21 cellular contexts compared by ENCODE assay signal in the genomic region with DNA sequence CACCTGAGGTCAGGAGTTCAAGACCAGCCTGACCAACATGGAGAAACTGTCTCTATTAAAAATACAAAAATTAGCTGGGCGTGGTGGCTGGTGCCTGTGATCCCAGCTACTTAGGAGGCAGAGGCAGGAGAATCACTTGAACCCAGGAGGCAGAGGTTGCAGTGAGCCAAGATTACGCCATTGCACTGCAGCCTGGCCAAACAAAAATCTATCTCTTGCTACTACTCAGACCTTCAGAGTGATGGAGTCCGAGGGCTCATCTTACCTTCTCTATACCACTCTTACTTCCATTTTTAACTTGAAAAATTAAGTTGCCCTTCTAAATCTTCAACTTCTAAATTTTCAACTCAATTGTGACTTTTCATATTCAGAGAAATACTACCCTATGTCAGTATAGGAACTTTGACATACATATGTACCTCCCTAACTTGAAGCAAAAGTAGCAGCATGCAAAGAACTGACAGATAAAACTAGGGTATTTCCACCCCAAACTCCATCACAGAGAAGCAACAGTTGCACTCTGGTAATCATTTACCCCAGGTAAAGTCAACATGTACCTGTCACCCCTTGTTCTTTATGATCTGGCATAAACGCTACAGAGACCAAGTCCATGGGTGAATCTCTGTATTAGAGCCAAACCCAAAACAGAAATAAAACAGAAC. TPM values are rescaled to one million over a fixed set of nuclear protein-coding genes. Genes with fewer than 3 reads are reported as not detected.
DNase-seq lines count a peak whose midpoint lies in the region; ATAC-seq, FAIRE-seq and TF ChIP-seq lines count a peak whose summit lies in the region.
"Had no signal": no experiment of that assay in that cellular context is flagged by ENCODE, and none has a peak within 500 bp of the region (broad histone marks: within the 10 kb centered on the region; RNA-seq: fewer than 3 reads in every experiment).

No MANE protein-coding gene starts in this region.

- peaks cover 44% of the 10 kb centered on the region for H3K4me1 Mint-ChIP-seq in activated CD8-positive, alpha-beta T cell treated with anti-CD3 and anti-CD28 coated beads for 36 hours (ENCODE audit: low read depth)

- no peak for TF ChIP-seq CTCF in neutrophil (IDR thresholded peaks at IDR 0.05)
- TF ChIP-seq CTCF in activated CD8-positive, alpha-beta T cell treated with anti-CD3 and anti-CD28 coated beads for 36 hours (IDR thresholded peaks at IDR 0.05): no peak

- TF ChIP-seq POLR2A in GM12891 (IDR thresholded peaks at IDR 0.05; ENCODE audit: low read depth, low read length): peak; percentile 56

- POLR2A ChIA-PET in activated CD8-positive, alpha-beta T cell treated with anti-CD3 and anti-CD28 coated beads for 36 hours (lab: Charles Lee): no interaction called here

- ATAC-seq in esophagus mucosa (peak; percentile 3), GM18502 (IDR thresholded peaks at IDR 0.05; ENCODE audit: poor library complexity, unreplicated experiment) (no peak)
- no peak for ATAC-seq in activated CD8-positive, alpha-beta T cell treated with anti-CD3 and anti-CD28 coated beads for 36 hours
- ATAC-seq: activated T-helper 17 cell treated with anti-CD3 and anti-CD28 coated beads, Interleukin-2, amount 50 U/mL, for 72 hours had no signal

- peaks cover 48% of the 10 kb centered on the region for H3K36me3 Mint-ChIP-seq in activated CD8-positive, alpha-beta T cell treated with anti-CD3 and anti-CD28 coated beads for 36 hours (ENCODE audit: low read depth)

- no peak overlapping the region for H3K4me3 ChIP-seq in neutrophil (ENCODE audit: low read depth in 1 of 2, low read length in 1 of 2)
- H3K4me3 ChIP-seq: skin epidermis had no signal

- no peaks in the 10 kb centered on the region for H3K9me3 Mint-ChIP-seq in activated CD8-positive, alpha-beta T cell treated with anti-CD3 and anti-CD28 coated beads for 36 hours
- H3K9me3 Mint-ChIP-seq: activated T-helper 17 cell treated with anti-CD3 and anti-CD28 coated beads, Interleukin-2, amount 50 U/mL, for 72 hours; endodermal cell had no signal

- no peaks in the 10 kb centered on the region for H3K9me3 ChIP-seq in neutrophil

- peak overlapping the region; percentile 10 for H3K27ac ChIP-seq in neutrophil
- H3K27ac ChIP-seq: parathyroid adenoma, RWPE1, skin epidermis had no signal

- CTCF ChIA-PET in activated CD8-positive, alpha-beta T cell treated with anti-CD3 and anti-CD28 coated beads for 36 hours (lab: Charles Lee): no interaction called here

- H3K4me1 ChIP-seq in neutrophil (ENCODE audit: control insufficient read depth in 1 of 2, insufficient read depth in 1 of 2, low read depth in 1 of 2, low read length in 1 of 2): peaks cover 32% of the 10 kb centered on the region in 2 experiments
- H3K4me1 ChIP-seq: parathyroid adenoma had no signal

- H3K27me3 ChIP-seq in neutrophil: no peaks in the 10 kb centered on the region

- DNase-seq in GM12891 (ENCODE audit: insufficient read length, low spot score): no peak
- DNase-seq in HT-29 (ENCODE audit: low spot score): peak; percentile 21
- no peak for DNase-seq in amniotic stem cell (lab: John Stamatoyannopoulos, UW)
- no peak for DNase-seq in activated CD8-positive, alpha-beta T cell treated with anti-CD3 and anti-CD28 coated beads for 36 hours
- no peak for DNase-seq in hepatic stellate cell (ENCODE audit: low spot score)
- DNase-seq: cerebellar nuclear complex; endodermal cell; GDM1; HCEC 1CT; NCI-H146; NCI-H226; NK-92 treated with Interleukin-12 subunit alpha and Interleukin-12 subunit beta, amount 100 ng/mL, for 24 hours; SW 1271 had no signal

- intact Hi-C loops in activated CD8-positive, alpha-beta T cell treated with anti-CD3 and anti-CD28 coated beads for 36 hours (cut with micrococcal nuclease): no loop called here

- FAIRE-seq in GM12891 (lab: Jason Lieb, UNC): no peak
- FAIRE-seq: HTR-8/SVneo had no signal

- no peak overlapping the region for H3K27ac Mint-ChIP-seq in activated CD8-positive, alpha-beta T cell treated with anti-CD3 and anti-CD28 coated beads for 36 hours
- H3K27ac Mint-ChIP-seq: activated T-helper 17 cell treated with anti-CD3 and anti-CD28 coated beads, Interleukin-2, amount 50 U/mL, for 72 hours; endodermal cell had no signal

- no peak overlapping the region for H3K4me3 Mint-ChIP-seq in activated CD8-positive, alpha-beta T cell treated with anti-CD3 and anti-CD28 coated beads for 36 hours
- H3K4me3 Mint-ChIP-seq: activated T-helper 17 cell treated with anti-CD3 and anti-CD28 coated beads, Interleukin-2, amount 50 U/mL, for 72 hours; endodermal cell had no signal

- H3K27me3 Mint-ChIP-seq in activated CD8-positive, alpha-beta T cell treated with anti-CD3 and anti-CD28 coated beads for 36 hours: no peaks in the 10 kb centered on the region
- H3K27me3 Mint-ChIP-seq: activated T-helper 17 cell treated with anti-CD3 and anti-CD28 coated beads, Interleukin-2, amount 50 U/mL, for 72 hours had no signal

- H3K36me3 ChIP-seq in neutrophil: peaks cover 52% of the 10 kb centered on the region

TF ChIP-seq in GM12891, 5 proteins besides CTCF, POLR2A, EP300 and RAD21:
- TF ChIP-seq PAX5 (IDR thresholded peaks at IDR 0.05; ENCODE audit: insufficient read depth, low read length, severe bottlenecking) (no peak), TAF1 (IDR thresholded peaks at IDR 0.05; ENCODE audit: low read depth, low read length) (no peak), SPI1 (IDR thresholded peaks at IDR 0.05; ENCODE audit: low read depth, low read length) (no peak), POLR2AphosphoS5 (IDR thresholded peaks at IDR 0.05; ENCODE audit: low read depth, low read length) (peak; percentile 66), POU2F2 (IDR thresholded peaks at IDR 0.05; ENCODE audit: low read depth, low read length) (no peak)

RNA-seq across cellular contexts. Expression of a gene that starts 11.4 kb away (rescaled TPM):
- polyA plus RNA-seq in GM12891 (2012; ENCODE audit: low read depth, missing spikeins): 73.4 TPM
- 204 and 236 TPM in 2 replicates for total RNA-seq in HT-29 (2014; rRNA removed; shearing (Covaris generic))
- total RNA-seq in esophagus mucosa: 97.6 TPM
- 10 to 100 TPM; 79.4 to 88.9 TPM for total RNA-seq in activated CD8-positive, alpha-beta T cell treated with anti-CD3 and anti-CD28 coated beads for 36 hours
